ENCODE assay signal across 8 cellular contexts in the genomic region with DNA sequence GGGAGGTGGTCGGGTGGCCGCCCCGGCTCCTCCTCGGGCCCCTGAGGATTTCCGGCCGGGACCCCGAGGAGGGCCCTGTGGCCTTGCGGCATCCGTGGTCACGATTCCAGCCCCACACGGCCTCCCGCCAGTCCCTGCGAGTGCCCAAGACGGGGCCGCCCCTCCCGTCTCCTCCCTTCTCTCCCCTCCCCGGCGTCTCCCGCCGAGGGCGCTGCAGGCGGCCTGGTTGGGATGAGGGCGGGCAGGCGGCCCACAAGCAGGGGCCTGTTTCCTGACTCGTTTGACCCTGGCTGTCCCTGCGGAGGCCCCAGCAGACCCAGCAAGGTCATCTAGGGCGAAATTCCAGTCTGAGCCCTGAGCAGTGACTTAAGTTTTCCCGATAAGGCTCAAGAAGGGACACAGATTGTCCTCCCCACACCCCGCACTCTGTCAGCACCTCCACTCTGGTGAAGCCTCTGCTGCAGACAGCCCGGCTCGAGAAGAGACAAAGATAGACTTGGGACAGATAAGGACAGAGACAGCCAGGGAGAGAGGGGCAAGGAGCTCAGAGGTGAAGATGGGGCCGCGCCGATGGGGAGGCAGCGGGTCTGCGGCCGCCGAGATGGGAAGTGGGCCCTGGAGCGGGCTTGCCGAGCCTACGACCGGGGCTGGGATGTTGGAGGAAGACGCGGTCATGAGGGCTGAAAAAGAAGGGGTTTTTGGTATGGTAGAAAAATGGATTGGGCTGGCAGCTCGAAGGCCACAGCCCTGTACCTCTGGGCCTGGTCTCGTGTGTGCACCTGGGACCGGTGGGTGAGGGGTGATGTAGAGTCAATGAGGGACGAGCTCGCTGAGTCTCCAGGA.
DNase-seq lines count a peak whose midpoint lies in the region; ATAC-seq and TF ChIP-seq lines count a peak whose summit lies in the region.

No MANE protein-coding gene starts in this region.

- TF ChIP-seq CTCF in parathyroid adenoma (IDR thresholded peaks at IDR 0.05): no peak

- intact Hi-C loops in Right ventricle myocardium inferior (cut with DNase I): loop anchor here (1.0 to 5.0 kb wide), 5 partner anchors 62 to 564 kb away; a partner anchor contains a TSS

- H3K36me3 ChIP-seq in SJSA1 (no peaks in the 10 kb centered on the region), parathyroid adenoma (ENCODE audit: control insufficient read depth, insufficient read depth, low read length) (no peaks in the 10 kb centered on the region)

- H3K27me3 ChIP-seq in SJSA1 (replicated peaks) (no peaks in the 10 kb centered on the region), parathyroid adenoma (ENCODE audit: control insufficient read depth, insufficient read depth, low read length) (no peaks in the 10 kb centered on the region)

- H3K79me2 ChIP-seq in parathyroid adenoma: no peaks in the 10 kb centered on the region

- peak overlapping the region; percentile 86 for H3K4me2 ChIP-seq in parathyroid adenoma (ENCODE audit: low read length)

- no peaks in the 10 kb centered on the region for H3K9me3 ChIP-seq in SJSA1 (replicated peaks)
- no peaks in the 10 kb centered on the region for H3K9me3 ChIP-seq in parathyroid adenoma (ENCODE audit: control insufficient read depth, low read length)

- H3K4me3 Mint-ChIP-seq in activated naive CD8-positive, alpha-beta T cell treated with anti-CD3 and anti-CD28 coated beads, Interleukin-2, amount 10 ng/mL, durations not matched to agents 7 days and 5 days: peak overlapping the region; percentile 54

- H2AFZ ChIP-seq in parathyroid adenoma: peak overlapping the region; percentile 93

- POLR2A ChIA-PET in activated naive CD8-positive, alpha-beta T cell treated with anti-CD3 and anti-CD28 coated beads, Interleukin-2, amount 10 ng/mL, durations not matched to agents 7 days and 5 days (lab: Charles Lee): interaction anchor here (0.5 to 2.6 kb wide), 4 partner anchors 544 to 1737 kb away, joined by 3 to 10 read pairs (median 3); a partner anchor contains a TSS

- peaks cover 29% of the 10 kb centered on the region for H3K4me1 Mint-ChIP-seq in activated naive CD8-positive, alpha-beta T cell treated with anti-CD3 and anti-CD28 coated beads, Interleukin-2, amount 10 ng/mL, durations not matched to agents 7 days and 5 days

- H3K4me1 ChIP-seq in SJSA1 (replicated peaks) (peaks cover 69% of the 10 kb centered on the region), parathyroid adenoma (peaks cover 7% of the 10 kb centered on the region)

- H3K27ac ChIP-seq in SJSA1: peak overlapping the region; percentile 79
- H3K27ac ChIP-seq in parathyroid adenoma: peak overlapping the region; percentile 80

- no peaks in the 10 kb centered on the region for H3K9me3 Mint-ChIP-seq in activated naive CD8-positive, alpha-beta T cell treated with anti-CD3 and anti-CD28 coated beads, Interleukin-2, amount 10 ng/mL, durations not matched to agents 7 days and 5 days

- H3K4me3 ChIP-seq in SJSA1: peak overlapping the region; percentile 49
- H3K4me3 ChIP-seq in parathyroid adenoma (ENCODE audit: low read depth, low read length): peak overlapping the region; percentile 73

- ATAC-seq in GM19324 (IDR thresholded peaks at IDR 0.05; ENCODE audit: low FRiP score, unreplicated experiment): peak; percentile 29
- peak; percentile 11 for ATAC-seq in activated naive CD8-positive, alpha-beta T cell treated with anti-CD3 and anti-CD28 coated beads, Interleukin-2, amount 10 ng/mL, durations not matched to agents 7 days and 5 days (ENCODE audit: low read depth)
- peak; percentile 82 for ATAC-seq in Right ventricle myocardium inferior
- no peak for ATAC-seq in GM18873 (IDR thresholded peaks at IDR 0.05; ENCODE audit: low FRiP score, unreplicated experiment)

- peak overlapping the region; percentile 75 for H3K27ac Mint-ChIP-seq in activated naive CD8-positive, alpha-beta T cell treated with anti-CD3 and anti-CD28 coated beads, Interleukin-2, amount 10 ng/mL, durations not matched to agents 7 days and 5 days

- H3K36me3 Mint-ChIP-seq in activated naive CD8-positive, alpha-beta T cell treated with anti-CD3 and anti-CD28 coated beads, Interleukin-2, amount 10 ng/mL, durations not matched to agents 7 days and 5 days: no peaks in the 10 kb centered on the region

- H3K27me3 Mint-ChIP-seq in activated naive CD8-positive, alpha-beta T cell treated with anti-CD3 and anti-CD28 coated beads, Interleukin-2, amount 10 ng/mL, durations not matched to agents 7 days and 5 days: no peaks in the 10 kb centered on the region

- peak in 8 of 14 donors; percentile 19 to 62 (median 37) for DNase-seq in C1 segment of cervical spinal cord (lab: John Stamatoyannopoulos, UW)
- peak; percentile 77 for DNase-seq in HK-2 (ENCODE audit: unreplicated experiment)
- DNase-seq in SJSA1 (ENCODE audit: low read depth in 1 of 2, low spot score in 2 of 2): peak; percentile 76 to 86
- DNase-seq in activated naive CD8-positive, alpha-beta T cell treated with anti-CD3 and anti-CD28 coated beads, Interleukin-2, amount 10 ng/mL, durations not matched to agents 7 days and 5 days: peak; percentile 73
- peak; percentile 92 for DNase-seq in Right ventricle myocardium inferior (ENCODE audit: missing footprints)

- peak overlapping the region; percentile 35 for H3K9ac ChIP-seq in parathyroid adenoma

Comparison
In these comparisons a context has a peak if more than half of its experiments do, and no peak if none do; other contexts are left out.
1. DNase-seq: peak in every context shown above with its lines; median percentile 92 in Right ventricle myocardium inferior; 81 in SJSA1; 77 in HK-2; 73 in activated naive CD8-positive, alpha-beta T cell treated with anti-CD3 and anti-CD28 coated beads, Interleukin-2, amount 10 ng/mL, durations not matched to agents 7 days and 5 days; 37 in C1 segment of cervical spinal cord.